ENCODE assay signal across 8 cellular contexts in genomic region chr14:22900088-22900799, GRCh38. TPM values are rescaled to one million over a fixed set of nuclear protein-coding genes. Genes with fewer than 3 reads are reported as not detected.
DNase-seq lines count a peak whose midpoint lies in the region; ATAC-seq and TF ChIP-seq lines count a peak whose summit lies in the region.

No MANE protein-coding gene starts in this region.

- H3K36me3 ChIP-seq in SU-DHL-6 (ENCODE audit: low read length) = peaks cover 14% of the 10 kb centered on the region; the same call in 1 of the 2 replicates
- peaks cover 40 to 45% of the 10 kb centered on the region in 2 donors for H3K36me3 ChIP-seq in stomach smooth muscle (ENCODE audit: control insufficient read depth in 2 of 2, insufficient read depth in 2 of 2, low read length in 2 of 2)

- H3K4me3 ChIP-seq in SU-DHL-6 (ENCODE audit: insufficient read depth, low read length, poor library complexity, severe bottlenecking) (no peak overlapping the region), stomach smooth muscle (ENCODE audit: low read length in 2 of 2) (no peak overlapping the region)

- TF ChIP-seq CTCF in SU-DHL-6 (IDR thresholded peaks at IDR 0.05; ENCODE audit: insufficient read depth, low read length, poor library complexity, severe bottlenecking) = peak; percentile 48

- no peak overlapping the region for H3K4me2 ChIP-seq in SU-DHL-6 (ENCODE audit: low read depth, low read length, poor library complexity, severe bottlenecking)

- peaks cover 12% of the 10 kb centered on the region for H3K4me1 ChIP-seq in stomach smooth muscle (ENCODE audit: control insufficient read depth, insufficient read depth, low read length)

- H3K27me3 ChIP-seq in SU-DHL-6 (ENCODE audit: low read length) = no peaks in the 10 kb centered on the region
- no peaks in the 10 kb centered on the region for H3K27me3 ChIP-seq in stomach smooth muscle (ENCODE audit: control insufficient read depth in 1 of 2, insufficient read depth in 2 of 2, low read length in 2 of 2)

- no peaks in the 10 kb centered on the region for H3K79me2 ChIP-seq in SU-DHL-6 (ENCODE audit: insufficient read depth, low read length)

- no peaks in the 10 kb centered on the region for H3K9me2 ChIP-seq in SU-DHL-6 (replicated peaks; ENCODE audit: insufficient read depth, low read length)

- ATAC-seq in GM18498 (IDR thresholded peaks at IDR 0.05; ENCODE audit: unreplicated experiment) (peak; percentile 56), HG03039 (IDR thresholded peaks at IDR 0.05; ENCODE audit: unreplicated experiment) (no peak)

- no peak overlapping the region for H3K27ac ChIP-seq in SU-DHL-6 (ENCODE audit: low read depth, low read length)
- peak overlapping the region; percentile 41 for H3K27ac ChIP-seq in stomach smooth muscle (ENCODE audit: low read length)

- H4K20me1 ChIP-seq in SU-DHL-6 (ENCODE audit: low read depth, low read length) = no peaks in the 10 kb centered on the region

- no peak overlapping the region for H2AFZ ChIP-seq in SU-DHL-6 (ENCODE audit: low read depth, low read length, severe bottlenecking)

- 0 out of 2 replicates have a peak, but pooled peaks cover 8% of the 10 kb centered on the region for H3F3A ChIP-seq in SU-DHL-6 (ENCODE audit: insufficient read depth)

- peak; percentile 73 to 78 for DNase-seq in AML-193 (lab: John Stamatoyannopoulos, UW)
- peak; percentile 47 for DNase-seq in MV-4-11 (lab: John Stamatoyannopoulos, UW)
- DNase-seq in cerebellum (ENCODE audit: low spot score) = peak; percentile 48
- DNase-seq in kidney tubule cell (ENCODE audit: low spot score) = peak; percentile 64

- H3K9me3 ChIP-seq in SU-DHL-6 (ENCODE audit: insufficient read depth, low read length) = no peaks in the 10 kb centered on the region
- no peaks in the 10 kb centered on the region for H3K9me3 ChIP-seq in stomach smooth muscle (ENCODE audit: control insufficient read depth in 2 of 2, low read length in 2 of 2)

- H3K9ac ChIP-seq in SU-DHL-6 (ENCODE audit: low read length) (no peak overlapping the region), stomach smooth muscle (ENCODE audit: low read length in 2 of 2) (peak overlapping the region in 1 of 2 donors; percentile 36)

RNA-seq across cellular contexts. Expression of gene REM2, which starts 17.2 kb away (rescaled TPM):
- 4.0 TPM for total RNA-seq in cerebellum

RNA-seq across cellular contexts. Expression of gene RBM23, which starts 18.7 kb away (rescaled TPM):
- total RNA-seq in cerebellum = 91.1 TPM

RNA-seq across cellular contexts. Expression of gene LRP10, which starts 28.7 kb away (rescaled TPM):
- 7.8 TPM for total RNA-seq in cerebellum

RNA-seq across cellular contexts. Expression of gene PRMT5, which starts 28.9 kb away (rescaled TPM):
- 48.2 TPM for total RNA-seq in cerebellum

RNA-seq across cellular contexts. Expression of gene HAUS4, which starts 56.6 kb away (rescaled TPM):
- total RNA-seq in cerebellum = 25.0 TPM
